8 cellular contexts compared by ENCODE assay signal in the genomic region with DNA sequence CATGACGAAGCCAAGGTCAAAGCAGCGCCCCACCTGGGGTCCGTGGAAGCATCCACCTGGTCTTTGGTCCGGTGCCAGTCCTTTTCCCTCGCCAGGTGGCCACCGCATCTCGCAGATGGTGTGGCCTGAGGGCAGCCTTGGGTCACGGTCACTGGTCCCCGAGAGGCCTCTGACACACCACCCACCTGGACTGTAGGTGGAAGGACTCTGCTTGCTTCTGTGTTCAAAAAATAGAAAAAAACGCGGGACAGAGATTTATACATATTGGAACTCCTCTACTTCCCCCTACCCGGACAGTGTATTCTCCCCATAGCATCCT.
DNase-seq lines count a peak whose midpoint lies in the region; ATAC-seq lines count a peak whose summit lies in the region.

No MANE protein-coding gene starts in this region.

- peak overlapping the region; percentile 76 to 95 for H3K27ac ChIP-seq in mucosa of rectum (ENCODE audit: low read depth in 2 of 2, low read length in 2 of 2)

- H3K36me3 ChIP-seq in adipocyte (ENCODE audit: control insufficient read depth, insufficient read depth, low read length, severe bottlenecking) (no peaks in the 10 kb centered on the region), mucosa of rectum (ENCODE audit: control insufficient read depth in 2 of 2, insufficient read depth in 2 of 2, low read length in 2 of 2) (no peaks in the 10 kb centered on the region)

- H3K9ac ChIP-seq in adipocyte (ENCODE audit: low read length) (no peak overlapping the region), mucosa of rectum (ENCODE audit: low read depth in 1 of 2, low read length in 2 of 2) (peak overlapping the region; percentile 60 to 89)

- H3K9me3 ChIP-seq in adipocyte (ENCODE audit: control insufficient read depth, low read length) (no peaks in the 10 kb centered on the region), mucosa of rectum (ENCODE audit: control insufficient read depth in 2 of 2, low read length in 2 of 2) (no peaks in the 10 kb centered on the region)

- DNase-seq in adipocyte (ENCODE audit: low read depth) (no peak), C1 segment of cervical spinal cord (lab: John Stamatoyannopoulos, UW) (no peak)
- no peak for DNase-seq in stimulated activated CD4-positive, alpha-beta T cell treated with anti-CD3 and anti-CD28 coated beads, Interleukin-12 subunit alpha, Interleukin-12 subunit beta, amount 100 ng/mL, for 4 hours
- DNase-seq in activated CD4-positive, alpha-beta T cell treated with anti-CD3 and anti-CD28 coated beads, Interleukin-2, amount 50 U/mL, for 1 hour: no peak

- H3K4me3 ChIP-seq in adipocyte (ENCODE audit: low read length) (peak overlapping the region; percentile 97), mucosa of rectum (ENCODE audit: low read length in 2 of 2) (peak overlapping the region; percentile 88 to 97)

- peaks cover 27% of the 10 kb centered on the region for H3K4me1 ChIP-seq in adipocyte (ENCODE audit: control insufficient read depth, insufficient read depth, low read length)
- H3K4me1 ChIP-seq in mucosa of rectum (ENCODE audit: control insufficient read depth in 2 of 2, insufficient read depth in 2 of 2, low read length in 2 of 2): peaks cover 11 to 15% of the 10 kb centered on the region in 2 donors

- ATAC-seq in GM18870 (IDR thresholded peaks at IDR 0.05; ENCODE audit: unreplicated experiment) (peak; percentile 18), HG03039 (IDR thresholded peaks at IDR 0.05; ENCODE audit: unreplicated experiment) (peak; percentile 23), HG03159 (IDR thresholded peaks at IDR 0.05; ENCODE audit: unreplicated experiment) (no peak)

- H3K27me3 ChIP-seq in adipocyte (replicated peaks; ENCODE audit: control insufficient read depth, insufficient read depth, low read length): no peaks in the 10 kb centered on the region
- H3K27me3 ChIP-seq in mucosa of rectum (ENCODE audit: control insufficient read depth in 2 of 2, insufficient read depth in 2 of 2, low read length in 2 of 2): no peaks in the 10 kb centered on the region
